ENCODE assay signal across 19 cellular contexts in the genomic region with DNA sequence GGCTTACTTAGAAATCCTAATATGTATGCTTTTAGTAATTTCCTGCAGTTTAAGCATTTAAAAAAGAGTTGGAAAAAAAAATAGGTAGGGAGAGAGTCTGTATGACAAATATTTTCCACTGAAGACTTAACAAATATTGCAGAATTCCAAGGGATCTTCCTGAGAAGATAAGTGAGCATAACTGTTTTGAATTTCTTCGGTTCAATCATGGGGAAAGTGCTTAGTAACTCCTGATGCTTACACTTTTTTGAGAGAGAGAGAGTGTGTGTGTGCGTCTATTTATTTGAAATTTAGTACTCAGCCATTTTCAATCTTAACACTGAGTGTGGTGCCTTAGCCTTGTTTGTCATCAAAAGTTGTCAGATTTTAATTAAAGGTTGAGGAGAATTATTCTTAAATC. TPM values are rescaled to one million over a fixed set of nuclear protein-coding genes. Genes with fewer than 3 reads are reported as not detected.
A peak's percentile ranks its signal among the peaks of the same experiment; 100 is the strongest.
DNase-seq lines count a peak whose midpoint lies in the region; ATAC-seq, FAIRE-seq and TF ChIP-seq lines count a peak whose summit lies in the region.
"Had no signal": no experiment of that assay in that cellular context is flagged by ENCODE, and none has a peak within 500 bp of the region (broad histone marks: within the 10 kb centered on the region; RNA-seq: fewer than 3 reads in every experiment).

No MANE protein-coding gene starts in this region.

- peaks cover 18 to 20% of the 10 kb centered on the region in 2 donors for H3K36me3 ChIP-seq in small intestine (ENCODE audit: control insufficient read depth in 2 of 2, insufficient read depth in 2 of 2, low read length in 2 of 2)

- H3K27me3 ChIP-seq in small intestine (ENCODE audit: control insufficient read depth in 2 of 2, insufficient read depth in 2 of 2, low read length in 2 of 2), result no peaks in the 10 kb centered on the region
- H3K27me3 ChIP-seq: BLaER1 treated with 17β-estradiol and CSF1 and Interleukin-3, amounts not matched to agents 10 nM and 100 nM; hepatocyte; tibial artery had no signal

- TF ChIP-seq CTCF in activated CD8-positive, alpha-beta T cell treated with anti-CD3 and anti-CD28 coated beads for 36 hours (IDR thresholded peaks at IDR 0.05), result no peak
- TF ChIP-seq CTCF in HFFc6 (IDR thresholded peaks at IDR 0.05), result no peak
- TF ChIP-seq CTCF in osteocyte (IDR thresholded peaks at IDR 0.05), result no peak
- no peak for TF ChIP-seq CTCF in Calu3 (IDR thresholded peaks at IDR 0.05; ENCODE audit: unreplicated experiment)

- H3K27ac Mint-ChIP-seq in activated CD8-positive, alpha-beta T cell treated with anti-CD3 and anti-CD28 coated beads for 36 hours, result peak overlapping the region; percentile 67
- no peak overlapping the region for H3K27ac Mint-ChIP-seq in activated CD8-positive, alpha-beta T cell treated with anti-CD3 and anti-CD28 coated beads, Interleukin-2, amount 10 ng/mL, durations not matched to agents 7 days and 5 days
- H3K27ac Mint-ChIP-seq in HFFc6 (peak overlapping the region; percentile 43; the same call in 1 of the 2 replicates), osteocyte (ENCODE audit: unreplicated experiment) (peak overlapping the region; percentile 20), Calu3 (ENCODE audit: unreplicated experiment) (no peak overlapping the region)
- peak overlapping the region; percentile 8 to 19 for H3K27ac Mint-ChIP-seq in effector memory CD8-positive, alpha-beta T cell

- ATAC-seq in activated CD8-positive, alpha-beta T cell treated with anti-CD3 and anti-CD28 coated beads for 36 hours, result no peak
- no peak for ATAC-seq in activated CD8-positive, alpha-beta T cell treated with anti-CD3 and anti-CD28 coated beads, Interleukin-2, amount 10 ng/mL, durations not matched to agents 7 days and 5 days
- no peak for ATAC-seq in effector memory CD8-positive, alpha-beta T cell (replicated peaks)
- ATAC-seq: A549 had no signal

- peaks cover 42% of the 10 kb centered on the region for H3K4me1 Mint-ChIP-seq in activated CD8-positive, alpha-beta T cell treated with anti-CD3 and anti-CD28 coated beads for 36 hours (ENCODE audit: low read depth)
- H3K4me1 Mint-ChIP-seq in activated CD8-positive, alpha-beta T cell treated with anti-CD3 and anti-CD28 coated beads, Interleukin-2, amount 10 ng/mL, durations not matched to agents 7 days and 5 days (ENCODE audit: low read depth), result peaks cover 15% of the 10 kb centered on the region
- H3K4me1 Mint-ChIP-seq in HFFc6 (ENCODE audit: low read depth), result peaks cover 24% of the 10 kb centered on the region
- peaks cover 16 to 55% of the 10 kb centered on the region in 2 donors for H3K4me1 Mint-ChIP-seq in effector memory CD8-positive, alpha-beta T cell (ENCODE audit: low read depth in 2 of 2)
- peaks cover 14% of the 10 kb centered on the region for H3K4me1 Mint-ChIP-seq in osteocyte (ENCODE audit: unreplicated experiment)
- peaks cover 2% of the 10 kb centered on the region for H3K4me1 Mint-ChIP-seq in Calu3 (ENCODE audit: low read depth, unreplicated experiment)
- H3K4me1 Mint-ChIP-seq: neural crest cell had no signal

- no peak for FAIRE-seq in small intestine (lab: Jason Lieb, UNC)
- FAIRE-seq: A549 had no signal

- H3K27me3 Mint-ChIP-seq in activated CD8-positive, alpha-beta T cell treated with anti-CD3 and anti-CD28 coated beads for 36 hours, result no peaks in the 10 kb centered on the region
- H3K27me3 Mint-ChIP-seq in activated CD8-positive, alpha-beta T cell treated with anti-CD3 and anti-CD28 coated beads, Interleukin-2, amount 10 ng/mL, durations not matched to agents 7 days and 5 days (ENCODE audit: low read depth), result no peaks in the 10 kb centered on the region
- H3K27me3 Mint-ChIP-seq in HFFc6 (ENCODE audit: insufficient read depth), result no peaks in the 10 kb centered on the region; the same call in none of the 2 replicates
- H3K27me3 Mint-ChIP-seq in effector memory CD8-positive, alpha-beta T cell, result no peaks in the 10 kb centered on the region
- no peaks in the 10 kb centered on the region for H3K27me3 Mint-ChIP-seq in osteocyte (ENCODE audit: unreplicated experiment)
- H3K27me3 Mint-ChIP-seq in Calu3 (ENCODE audit: unreplicated experiment), result no peaks in the 10 kb centered on the region

- H3K36me3 Mint-ChIP-seq in activated CD8-positive, alpha-beta T cell treated with anti-CD3 and anti-CD28 coated beads for 36 hours (ENCODE audit: low read depth), result peaks cover 63% of the 10 kb centered on the region
- peaks cover 68% of the 10 kb centered on the region for H3K36me3 Mint-ChIP-seq in activated CD8-positive, alpha-beta T cell treated with anti-CD3 and anti-CD28 coated beads, Interleukin-2, amount 10 ng/mL, durations not matched to agents 7 days and 5 days (ENCODE audit: low read depth)
- H3K36me3 Mint-ChIP-seq in HFFc6 (ENCODE audit: low read depth), result peaks cover 56% of the 10 kb centered on the region
- peaks cover 81% of the 10 kb centered on the region for H3K36me3 Mint-ChIP-seq in effector memory CD8-positive, alpha-beta T cell (ENCODE audit: insufficient read depth)
- peaks cover 58% of the 10 kb centered on the region for H3K36me3 Mint-ChIP-seq in osteocyte (ENCODE audit: unreplicated experiment)
- peaks cover 41% of the 10 kb centered on the region for H3K36me3 Mint-ChIP-seq in Calu3 (ENCODE audit: insufficient read depth, unreplicated experiment)

- POLR2A ChIA-PET in activated CD8-positive, alpha-beta T cell treated with anti-CD3 and anti-CD28 coated beads for 36 hours (lab: Charles Lee), result interaction anchor here (0.6 to 1.2 kb wide), 3 partner anchors 9 to 187 kb away, joined by 3 to 4 read pairs (median 3); no protein-coding TSS in a partner anchor
- POLR2A ChIA-PET in activated CD8-positive, alpha-beta T cell treated with anti-CD3 and anti-CD28 coated beads, Interleukin-2, amount 10 ng/mL, durations not matched to agents 7 days and 5 days (lab: Charles Lee), result no interaction called here

- no TSS peak for BruUV-seq in Calu3 (replicated peaks; lab: Mats Ljungman, UMichigan)

- WGBS in small intestine, 3 donors, result 82 to 95% (median 91%) methylated on average over 2 of the region's 2 CpGs

- H3K27ac ChIP-seq in small intestine (ENCODE audit: low read depth in 1 of 2, low read length in 1 of 2), result no peak overlapping the region
- H3K27ac ChIP-seq: A549; BLaER1 treated with 17β-estradiol and CSF1 and Interleukin-3, amounts not matched to agents 10 nM and 100 nM; hepatocyte; tibial artery had no signal

- H3K9me3 ChIP-seq in small intestine (ENCODE audit: control insufficient read depth, low read depth), result no peaks in the 10 kb centered on the region
- H3K9me3 ChIP-seq: A549; BLaER1 treated with 17β-estradiol and CSF1 and Interleukin-3, amounts not matched to agents 10 nM and 100 nM; tibial artery had no signal

- H3K4me1 ChIP-seq in small intestine (ENCODE audit: control insufficient read depth in 2 of 2, insufficient read depth in 1 of 2, low read depth in 1 of 2, low read length in 1 of 2), result no peaks in the 10 kb centered on the region
- H3K4me1 ChIP-seq: A549; BLaER1 treated with 17β-estradiol and CSF1 and Interleukin-3, amounts not matched to agents 10 nM and 100 nM had no signal

- H3K4me3 ChIP-seq in small intestine (ENCODE audit: low read depth in 1 of 2, low read length in 2 of 2), result no peak overlapping the region
- H3K4me3 ChIP-seq: A549; BLaER1 treated with 17β-estradiol and CSF1 and Interleukin-3, amounts not matched to agents 10 nM and 100 nM; hepatocyte; tibial artery had no signal

- CTCF ChIA-PET in activated CD8-positive, alpha-beta T cell treated with anti-CD3 and anti-CD28 coated beads for 36 hours (lab: Charles Lee), result interaction anchor here (1.2 to 1.4 kb wide), 2 partner anchors 21 to 24 kb away, joined by 3 to 4 read pairs; no protein-coding TSS in a partner anchor
- CTCF ChIA-PET in activated CD8-positive, alpha-beta T cell treated with anti-CD3 and anti-CD28 coated beads, Interleukin-2, amount 10 ng/mL, durations not matched to agents 7 days and 5 days (lab: Charles Lee), result interaction anchor here (1.3 kb wide), 1 partner anchor 44 kb away, joined by 4 read pairs; no protein-coding TSS in a partner anchor
- CTCF ChIA-PET in Calu3 (lab: Charles Lee), result no interaction called here

- DNase-seq in activated CD8-positive, alpha-beta T cell treated with anti-CD3 and anti-CD28 coated beads for 36 hours, result no peak
- no peak for DNase-seq in activated CD8-positive, alpha-beta T cell treated with anti-CD3 and anti-CD28 coated beads, Interleukin-2, amount 10 ng/mL, durations not matched to agents 7 days and 5 days
- no peak for DNase-seq in HFFc6
- DNase-seq in effector memory CD8-positive, alpha-beta T cell, result no peak
- no peak for DNase-seq in osteocyte (ENCODE audit: extremely low spot score, unreplicated experiment)
- no peak for DNase-seq in small intestine
- DNase-seq in NCI-H2196 treated with DMSO at 0.1 percent for 48 hours (lab: John Stamatoyannopoulos, UW; ENCODE audit: unreplicated experiment), result no peak
- no peak for DNase-seq in Calu3
- DNase-seq: activated CD4-positive, CD25-positive, alpha-beta regulatory T cell treated with anti-CD3 and anti-CD28 coated beads, Interleukin-2, amount 50 U/mL, for 72 hours; islet precursor cell; mesendoderm; NCI-H1694 treated with DMSO at 0.1 percent for 48 hours; NCI-H226; T-helper 9 cell; tibial artery had no signal

- intact Hi-C loops in activated CD8-positive, alpha-beta T cell treated with anti-CD3 and anti-CD28 coated beads for 36 hours (cut with micrococcal nuclease), result no loop called here
- intact Hi-C loops in Calu3 (cut with micrococcal nuclease; ENCODE audit: unreplicated experiment), result no loop called here

- H3K9me3 Mint-ChIP-seq in activated CD8-positive, alpha-beta T cell treated with anti-CD3 and anti-CD28 coated beads for 36 hours, result no peaks in the 10 kb centered on the region
- H3K9me3 Mint-ChIP-seq in activated CD8-positive, alpha-beta T cell treated with anti-CD3 and anti-CD28 coated beads, Interleukin-2, amount 10 ng/mL, durations not matched to agents 7 days and 5 days (ENCODE audit: insufficient read depth), result no peaks in the 10 kb centered on the region
- H3K9me3 Mint-ChIP-seq in HFFc6, result no peaks in the 10 kb centered on the region
- H3K9me3 Mint-ChIP-seq in effector memory CD8-positive, alpha-beta T cell, result no peaks in the 10 kb centered on the region
- H3K9me3 Mint-ChIP-seq in osteocyte (ENCODE audit: unreplicated experiment), result no peaks in the 10 kb centered on the region
- no peaks in the 10 kb centered on the region for H3K9me3 Mint-ChIP-seq in Calu3 (ENCODE audit: low read depth, unreplicated experiment)
- H3K9me3 Mint-ChIP-seq: neural crest cell had no signal

- H3K4me3 Mint-ChIP-seq in activated CD8-positive, alpha-beta T cell treated with anti-CD3 and anti-CD28 coated beads for 36 hours, result no peak overlapping the region
- no peak overlapping the region for H3K4me3 Mint-ChIP-seq in activated CD8-positive, alpha-beta T cell treated with anti-CD3 and anti-CD28 coated beads, Interleukin-2, amount 10 ng/mL, durations not matched to agents 7 days and 5 days
- H3K4me3 Mint-ChIP-seq in HFFc6, result no peak overlapping the region
- H3K4me3 Mint-ChIP-seq in effector memory CD8-positive, alpha-beta T cell, result peak overlapping the region in 1 of 2 donors; percentile 12
- no peak overlapping the region for H3K4me3 Mint-ChIP-seq in osteocyte (ENCODE audit: unreplicated experiment)
- H3K4me3 Mint-ChIP-seq in Calu3 (ENCODE audit: low read depth, unreplicated experiment), result no peak overlapping the region
- H3K4me3 Mint-ChIP-seq: neural crest cell had no signal

RNA-seq across cellular contexts. Expression of a gene that starts 18.5 kb away (rescaled TPM):
- total RNA-seq in activated CD8-positive, alpha-beta T cell treated with anti-CD3 and anti-CD28 coated beads for 36 hours, result 100 to 1,000 TPM; 267 to 276 TPM
- total RNA-seq in activated CD8-positive, alpha-beta T cell treated with anti-CD3 and anti-CD28 coated beads, Interleukin-2, amount 10 ng/mL, durations not matched to agents 7 days and 5 days, result 100 to 1,000 TPM; 284 to 285 TPM
- 100 to 1,000 TPM; 193 to 233 (median 219) TPM for total RNA-seq in HFFc6 (2021; fragmentation: NEBNext Ultra II Directional; extraction: Animal tissue kit (Norgen Biotek cat#: 25700))
- total RNA-seq in osteocyte, result 249 and 271 TPM in 2 replicates
- polyA plus RNA-seq in small intestine, result 10 to 100 TPM; 76.1 to 93.3 (median 84.3) TPM
- total RNA-seq in Calu3 (2022), result 188 and 191 TPM in 2 replicates

RNA-seq across cellular contexts. Expression of a gene that starts 19.5 kb away (rescaled TPM):
- total RNA-seq in activated CD8-positive, alpha-beta T cell treated with anti-CD3 and anti-CD28 coated beads for 36 hours, result 100 to 1,000 TPM; 224 to 232 TPM
- total RNA-seq in activated CD8-positive, alpha-beta T cell treated with anti-CD3 and anti-CD28 coated beads, Interleukin-2, amount 10 ng/mL, durations not matched to agents 7 days and 5 days, result 100 to 1,000 TPM; 138 to 147 TPM
- total RNA-seq in HFFc6 (2021; fragmentation: NEBNext Ultra II Directional; extraction: Animal tissue kit (Norgen Biotek cat#: 25700)), result 10 to 100 TPM; 72.6 to 87.5 (median 80.2) TPM
- total RNA-seq in osteocyte (66.8 and 79.1 TPM in 2 replicates), Calu3 (2022) (102 TPM in 2 replicates)
- 10 to 100 TPM; 21.9 to 34.3 (median 24.8) TPM for polyA plus RNA-seq in small intestine

RNA-seq across cellular contexts. Expression of a gene that starts 27.1 kb away (rescaled TPM):
- 10 to 100 TPM; 36.8 to 41.5 TPM for total RNA-seq in activated CD8-positive, alpha-beta T cell treated with anti-CD3 and anti-CD28 coated beads for 36 hours
- total RNA-seq in activated CD8-positive, alpha-beta T cell treated with anti-CD3 and anti-CD28 coated beads, Interleukin-2, amount 10 ng/mL, durations not matched to agents 7 days and 5 days, result 10 to 100 TPM; 43.3 to 44.1 TPM
- 10 to 100 TPM; 14.7 to 32.0 (median 28.6) TPM for total RNA-seq in HFFc6 (2021; fragmentation: NEBNext Ultra II Directional; extraction: Animal tissue kit (Norgen Biotek cat#: 25700))
- 18.6 and 19.0 TPM in 2 replicates for total RNA-seq in osteocyte
- polyA plus RNA-seq in small intestine, result 10 to 100 TPM in 2 of 3 donors, 1 to 10 TPM in 1; 8.9 to 15.7 (median 14.8) TPM
- 13.8 and 18.2 TPM in 2 replicates for total RNA-seq in Calu3 (2022)

Comparison
In these comparisons a context has a peak if more than half of its experiments do, and no peak if none do; other contexts are left out.
1. H3K27ac Mint-ChIP-seq: peak in activated CD8-positive, alpha-beta T cell treated with anti-CD3 and anti-CD28 coated beads for 36 hours (single experiment), HFFc6 (single experiment), effector memory CD8-positive, alpha-beta T cell (2 of 2) and osteocyte (single experiment); none in activated CD8-positive, alpha-beta T cell treated with anti-CD3 and anti-CD28 coated beads, Interleukin-2, amount 10 ng/mL, durations not matched to agents 7 days and 5 days (single experiment) and Calu3 (single experiment).